Comparison of ENCODE assay signal across 8 cellular contexts in the genomic region with DNA sequence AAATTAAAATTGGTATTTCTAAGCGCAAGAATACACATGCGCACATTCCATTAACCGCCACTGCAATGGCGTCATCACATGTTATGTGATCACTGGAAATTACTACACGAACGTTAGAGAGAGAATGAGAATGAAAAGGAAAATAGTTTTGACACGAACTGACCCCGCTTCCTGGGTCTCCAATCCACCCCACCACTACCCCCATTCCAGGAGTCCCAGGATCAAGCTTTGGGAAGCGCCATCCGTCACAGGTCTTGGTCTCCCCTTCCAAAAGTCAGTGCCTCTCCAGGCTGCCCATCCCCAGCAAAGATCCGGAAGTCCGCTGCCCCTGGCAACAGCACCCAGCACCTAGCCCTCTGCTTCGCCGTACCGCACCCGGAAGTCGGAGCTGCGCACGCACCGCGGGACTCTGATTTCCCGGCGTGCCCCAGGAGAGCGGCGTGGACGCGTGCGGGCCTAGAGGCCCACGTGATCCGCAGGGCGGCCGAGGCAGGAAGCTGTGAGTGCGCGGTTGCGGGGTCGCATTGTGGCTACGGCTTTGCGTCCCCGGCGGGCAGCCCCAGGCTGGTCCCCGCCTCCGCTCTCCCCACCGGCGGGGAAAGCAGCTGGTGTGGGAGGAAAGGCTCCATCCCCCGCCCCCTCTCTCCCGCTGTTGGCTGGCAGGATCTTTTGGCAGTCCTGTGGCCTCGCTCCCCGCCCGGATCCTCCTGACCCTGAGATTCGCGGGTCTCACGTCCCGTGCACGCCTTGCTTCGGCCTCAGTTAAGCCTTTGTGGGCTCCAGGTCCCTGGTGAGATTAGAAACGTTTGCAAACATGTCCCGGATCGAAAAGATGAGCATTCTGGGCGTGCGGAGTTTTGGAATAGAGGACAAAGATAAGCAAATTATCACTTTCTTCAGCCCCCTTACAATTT. TPM values are rescaled to one million over a fixed set of nuclear protein-coding genes. Genes with fewer than 3 reads are reported as not detected.
DNase-seq lines count a peak whose midpoint lies in the region; ATAC-seq and TF ChIP-seq lines count a peak whose summit lies in the region.

A gene (plus strand): TSS at position 467 of the 914 bp plus-strand sequence. CDS start 348 bp downstream, at position 815.

- intact Hi-C loops in breast epithelium (cut with DNase I; ENCODE audit: low total_unique reads): no loop called here

- H3K27ac ChIP-seq in WERI-Rb-1 (peak within 1 kb of the TSS; percentile 81), breast epithelium (peak within 1 kb of the TSS; percentile 91 to 95), skin epidermis (peak within 1 kb of the TSS in 20 of 21 experiments; percentile 54 to 95 (median 89))

- ATAC-seq in GM18873 (IDR thresholded peaks at IDR 0.05; ENCODE audit: low FRiP score, unreplicated experiment) (peak; percentile 90), HG03135 (IDR thresholded peaks at IDR 0.05; ENCODE audit: unreplicated experiment) (peak; percentile 97)

- DNase-seq in AG04449 (ENCODE audit: low read depth, low spot score) (peak; percentile 23), NCI-H2196 treated with DMSO at 0.1 percent for 48 hours (lab: John Stamatoyannopoulos, UW; ENCODE audit: unreplicated experiment) (peak; percentile 87), WERI-Rb-1 (peak; percentile 95), breast epithelium (ENCODE audit: low spot score in 2 of 2) (peak; percentile 87 to 90), iPS-NIHi11 (ENCODE audit: low spot score) (peak; percentile 92)

- peak within 1 kb of the TSS; percentile 82 for H3K4me3 ChIP-seq in AG04449 (ENCODE audit: low read depth, low read length)
- H3K4me3 ChIP-seq in WERI-Rb-1 (ENCODE audit: low read depth, low read length): peak within 1 kb of the TSS; percentile 65
- peak within 1 kb of the TSS; percentile 70 to 86 (median 71) for H3K4me3 ChIP-seq in breast epithelium
- peak within 1 kb of the TSS; percentile 61 to 93 (median 77) for H3K4me3 ChIP-seq in skin epidermis

- TF ChIP-seq CTCF in AG04449 (IDR thresholded peaks at IDR 0.05; ENCODE audit: insufficient read depth, low read length, missing control alignments) (no peak), WERI-Rb-1 (IDR thresholded peaks at IDR 0.05; ENCODE audit: low read depth, low read length) (no peak), breast epithelium (IDR thresholded peaks at IDR 0.05) (no peak)

- H3K4me1 ChIP-seq in breast epithelium: peaks cover 0 to 6% of the 10 kb centered on the region in 2 donors

- no peaks in the 10 kb centered on the region for H3K27me3 ChIP-seq in WERI-Rb-1 (ENCODE audit: insufficient read depth, low read depth, severe bottlenecking)
- H3K27me3 ChIP-seq in breast epithelium: no peaks in the 10 kb centered on the region

- CTCF ChIA-PET in AG04449 (lab: Yijun Ruan, JAX): interaction anchor here (1.0 to 1.8 kb wide), 2 partner anchors 51 to 55 kb away, joined by 3 to 4 read pairs; no protein-coding TSS in a partner anchor

- POLR2A ChIA-PET in AG04449 (lab: Yijun Ruan, JAX): no interaction called here

- H3K9me3 ChIP-seq in WERI-Rb-1 (ENCODE audit: severe bottlenecking) (no peaks in the 10 kb centered on the region), breast epithelium (no peaks in the 10 kb centered on the region)

- H3K36me3 ChIP-seq in WERI-Rb-1 (peaks cover 24% of the 10 kb centered on the region), breast epithelium (no peaks in the 10 kb centered on the region)

- TF ChIP-seq POLR2A in breast epithelium (IDR thresholded peaks at IDR 0.05): peak; percentile 88

RNA-seq across cellular contexts. Expression of the gene that starts here (rescaled TPM):
- 10 to 100 TPM; 44.2 to 47.4 (median 44.6) TPM for total RNA-seq in breast epithelium

Comparison
In these comparisons a context has a peak if more than half of its experiments do, and no peak if none do; other contexts are left out.
1. Peak in every context shown above with its lines: DNase-seq, ATAC-seq, H3K4me3 ChIP-seq and H3K27ac ChIP-seq.
2. DNase-seq: peak in every context shown above with its lines; median percentile 95 in WERI-Rb-1; 92 in iPS-NIHi11; 88 in breast epithelium; 87 in NCI-H2196 treated with DMSO at 0.1 percent for 48 hours; 23 in AG04449.